Comparison of ENCODE assay signal across 1 cellular context in genomic region chr11:116772443-116773202, GRCh38.
TF ChIP-seq lines count a peak whose summit lies in the region.

Gene BUD13, minus strand, starts transcription at chr11:116772987. Its CDS starts 23 bp downstream, at chr11:116772964.

TF ChIP-seq in K562, 482 proteins besides CTCF, POLR2A, EP300 and RAD21 (continued from another document and continues in another):
- TF ChIP-seq GMEB1 (CRISPR knock-in tag; IDR thresholded peaks at IDR 0.05) (peak; percentile 52), NFRKB (IDR thresholded peaks at IDR 0.05; ENCODE audit: low read depth) (peak; percentile 31; the same call in 1 of the 2 replicates), NFE2 (IDR thresholded peaks at IDR 0.05; ENCODE audit: low read depth) (no peak), DIDO1 (tag; IDR thresholded peaks at IDR 0.05; ENCODE audit: low read depth) (peak; percentile 69; the same call in 1 of the 2 replicates), ZBTB7A (IDR thresholded peaks at IDR 0.05; ENCODE audit: borderline replicate concordance, control insufficient read depth, low read depth, low read length) (peak; percentile 58; the same call in 1 of the 2 replicates), ZNF280B (CRISPR knock-in tag; IDR thresholded peaks at IDR 0.05) (no peak), ZNF778 (CRISPR knock-in tag; IDR thresholded peaks at IDR 0.05) (no peak), CC2D1A (IDR thresholded peaks at IDR 0.05) (no peak), ZNF407 (IDR thresholded peaks at IDR 0.05; ENCODE audit: low read depth) (peak; percentile 98), SMARCC2 (IDR thresholded peaks at IDR 0.05; ENCODE audit: low read depth) (no peak), HDAC6 (IDR thresholded peaks at IDR 0.05; ENCODE audit: low read depth, low read length) (peak; percentile 79; the same call in 1 of the 2 replicates), ETV6 (IDR thresholded peaks at IDR 0.05; ENCODE audit: borderline replicate concordance in 1 of 2, low read depth in 2 of 2, low read length in 1 of 2) (peak in 1 of 2 experiments; percentile 11; a peak in 1 of 4 replicates), ETV6 (CRISPR knock-in tag; IDR thresholded peaks at IDR 0.05; ENCODE audit: borderline replicate concordance) (no peak), HMGXB4 (CRISPR knock-in tag; IDR thresholded peaks at IDR 0.05) (0 out of 2 replicates have a peak, but pooled peaks have one; percentile 49), POLR2B (IDR thresholded peaks at IDR 0.05; ENCODE audit: low read depth, partially characterized antibody) (peak; percentile 72), EGR1 (conservative IDR thresholded peaks at IDR 0.05) (peak; percentile 89), FUS (optimal IDR thresholded peaks at IDR 0.05; ENCODE audit: low read depth, low read length) (no peak), ARID3A (IDR thresholded peaks at IDR 0.05; ENCODE audit: borderline replicate concordance, low read depth, low read length) (no peak), RBM39 (optimal IDR thresholded peaks at IDR 0.05; ENCODE audit: low read depth, low read length) (no peak), CCNT2 (IDR thresholded peaks at IDR 0.05; ENCODE audit: borderline replicate concordance, extremely low read depth, insufficient read length, low read depth, low read length) (peak; percentile 89), CBX3 (IDR thresholded peaks at IDR 0.05; ENCODE audit: borderline replicate concordance in 1 of 2, low read length in 2 of 2) (0 out of 3 replicates have a peak, but pooled peaks of 1 of the 2 experiments have one; percentile 62), TBP (optimal IDR thresholded peaks at IDR 0.05; ENCODE audit: low read depth, low read length) (peak; percentile 82), BRD4 (IDR thresholded peaks at IDR 0.05) (0 out of 2 replicates have a peak, but pooled peaks have one; percentile 48), ZBTB9 (CRISPR knock-in tag; IDR thresholded peaks at IDR 0.05) (no peak; the same call in 1 of the 2 replicates), NR2C2 (CRISPR knock-in tag; IDR thresholded peaks at IDR 0.05) (no peak), NR2C2 (tag; IDR thresholded peaks at IDR 0.05) (peak; percentile 69), U2AF1 (optimal IDR thresholded peaks at IDR 0.05; ENCODE audit: low read depth, low read length) (peak; percentile 52), CTBP1 (IDR thresholded peaks at IDR 0.05; ENCODE audit: borderline replicate concordance) (peak; percentile 93), MECOM (CRISPR knock-in tag; IDR thresholded peaks at IDR 0.05) (no peak), TCF15 (CRISPR knock-in tag; IDR thresholded peaks at IDR 0.05) (no peak), THAP12 (CRISPR knock-in tag; IDR thresholded peaks at IDR 0.05) (0 out of 2 replicates have a peak, but pooled peaks have one; percentile 33), RBM34 (IDR thresholded peaks at IDR 0.05; ENCODE audit: borderline replicate concordance, insufficient read depth, low read length) (no peak), PHB2 (IDR thresholded peaks at IDR 0.05; ENCODE audit: low read depth) (no peak), ZNF324 (CRISPR knock-in tag; IDR thresholded peaks at IDR 0.05) (no peak), XRCC3 (IDR thresholded peaks at IDR 0.05) (no peak), HBP1 (CRISPR knock-in tag; IDR thresholded peaks at IDR 0.05) (no peak), ETS1 (conservative IDR thresholded peaks at IDR 0.05; ENCODE audit: control insufficient read depth, low read depth, low read length) (peak; percentile 58)
